Comparison of ENCODE assay signal across 18 cellular contexts in genomic region chr10:118912961-118913360, GRCh38.
A peak's percentile ranks its signal among the peaks of the same experiment; 100 is the strongest.
DNase-seq lines count a peak whose midpoint lies in the region; ATAC-seq and TF ChIP-seq lines count a peak whose summit lies in the region.
"Had no signal": no experiment of that assay in that cellular context is flagged by ENCODE, and none has a peak within 500 bp of the region (broad histone marks: within the 10 kb centered on the region; RNA-seq: fewer than 3 reads in every experiment).

No MANE protein-coding gene starts in this region.

- no peaks in the 10 kb centered on the region for H3K27me3 ChIP-seq in left ventricle myocardium inferior (ENCODE audit: low read depth)
- H3K27me3 ChIP-seq in PC-9 (ENCODE audit: insufficient read depth, low read depth): no peaks in the 10 kb centered on the region

- no peaks in the 10 kb centered on the region for H3K9me3 ChIP-seq in left ventricle myocardium inferior (replicated peaks)
- no peaks in the 10 kb centered on the region for H3K9me3 ChIP-seq in PC-9 (ENCODE audit: insufficient read depth, low read depth)

- peaks cover 37% of the 10 kb centered on the region for H3K4me1 ChIP-seq in left ventricle myocardium inferior
- H3K4me1 ChIP-seq in PC-9 (replicated peaks; ENCODE audit: insufficient read depth): peaks cover 43% of the 10 kb centered on the region

- peak overlapping the region; percentile 51 for H3K4me2 ChIP-seq in PC-9

- peaks cover 25% of the 10 kb centered on the region; the same call in 1 of the 2 replicates for H3F3A ChIP-seq in PC-9 (ENCODE audit: insufficient read depth, low read depth)

- TF ChIP-seq CTCF in left ventricle myocardium inferior (IDR thresholded peaks at IDR 0.05; ENCODE audit: borderline replicate concordance) (no peak), PC-9 (conservative IDR thresholded peaks at IDR 0.05) (no peak), fibroblast of pulmonary artery (IDR thresholded peaks at IDR 0.05; ENCODE audit: low read length, missing control alignments) (no peak), nephron progenitor cell (IDR thresholded peaks at IDR 0.05) (no peak)

- no peaks in the 10 kb centered on the region for H3K79me2 ChIP-seq in PC-9 (ENCODE audit: low read depth)

- CTCF ChIA-PET in PC-9 (lab: Charles Lee): no interaction called here

- H3K9me3 Mint-ChIP-seq in nephron progenitor cell: no peaks in the 10 kb centered on the region

- H3K9me2 ChIP-seq in PC-9 (ENCODE audit: insufficient read depth): no peaks in the 10 kb centered on the region

- H3K27ac Mint-ChIP-seq in nephron progenitor cell: peak overlapping the region; percentile 13
- H3K27ac Mint-ChIP-seq: CD4-positive, CD25-positive, alpha-beta regulatory T cell; IgD-negative memory B cell had no signal

- DNase-seq in left ventricle myocardium inferior: no peak
- no peak for DNase-seq in Right ventricle myocardium inferior (ENCODE audit: missing footprints)
- DNase-seq in PC-9: peak; percentile 14 to 94
- DNase-seq in fibroblast of pulmonary artery (ENCODE audit: low read depth): peak; percentile 60
- DNase-seq in nephron progenitor cell: no peak
- no peak for DNase-seq in activated naive CD4-positive, alpha-beta T cell (lab: John Stamatoyannopoulos, UW)
- DNase-seq in SHP77 treated with DMSO at 0.1 percent for 48 hours (lab: John Stamatoyannopoulos, UW): no peak
- no peak for DNase-seq in middle frontal gyrus (ENCODE audit: extremely low spot score, low spot score)
- DNase-seq: CD4-positive, CD25-positive, alpha-beta regulatory T cell; DND-41; GDM1; GM23248; NCI-H1048; NCI-H2107; NCI-H345; NCI-H69; SIG-M5 had no signal

- no peak overlapping the region for H3K4me3 Mint-ChIP-seq in nephron progenitor cell
- H3K4me3 Mint-ChIP-seq: CD4-positive, CD25-positive, alpha-beta regulatory T cell; IgD-negative memory B cell had no signal

- H3K36me3 ChIP-seq in left ventricle myocardium inferior (no peaks in the 10 kb centered on the region), PC-9 (ENCODE audit: low read depth) (no peaks in the 10 kb centered on the region)

- BruUV-seq in PC-9 (replicated peaks; lab: Mats Ljungman, UMichigan): no TSS peak

- peaks cover 46% of the 10 kb centered on the region for H3K4me1 Mint-ChIP-seq in nephron progenitor cell
- H3K4me1 Mint-ChIP-seq: CD4-positive, CD25-positive, alpha-beta regulatory T cell; IgD-negative memory B cell had no signal

- H3K4me3 ChIP-seq in left ventricle myocardium inferior (no peak overlapping the region), PC-9 (no peak overlapping the region), fibroblast of pulmonary artery (replicated peaks; ENCODE audit: low read depth, low read length) (no peak overlapping the region)
- H3K4me3 ChIP-seq: GM23248 had no signal

- no peaks in the 10 kb centered on the region for H4K20me1 ChIP-seq in PC-9 (ENCODE audit: insufficient read depth)

- peaks cover 6% of the 10 kb centered on the region for H3K27me3 Mint-ChIP-seq in nephron progenitor cell (ENCODE audit: low read depth, poor library complexity)

- intact Hi-C loops in left ventricle myocardium inferior (cut with micrococcal nuclease): no loop called here
- intact Hi-C loops in Right ventricle myocardium inferior (cut with DNase I): loop anchor here (5.0 kb wide), 1 partner anchor 114 kb away; the partner anchor contains the start of gene NANOS1
- intact Hi-C loops in PC-9 (cut with micrococcal nuclease; ENCODE audit: unreplicated experiment): loop anchor here (5.0 kb wide), 1 partner anchor 41 kb away; no protein-coding TSS in a partner anchor

- POLR2A ChIA-PET in PC-9 (lab: Charles Lee; ENCODE audit: unreplicated experiment): no interaction called here

- H3K36me3 Mint-ChIP-seq in nephron progenitor cell (ENCODE audit: low read depth): no peaks in the 10 kb centered on the region
- H3K36me3 Mint-ChIP-seq: CD4-positive, CD25-positive, alpha-beta regulatory T cell; IgD-negative memory B cell had no signal

- H3K27ac ChIP-seq in left ventricle myocardium inferior (replicated peaks) (peak overlapping the region; percentile 58), PC-9 (peak overlapping the region; percentile 87)
- H3K27ac ChIP-seq: GM23248 had no signal

- no peak for ATAC-seq in Right ventricle myocardium inferior

- H2AFZ ChIP-seq in PC-9: no peak overlapping the region
- H2AFZ ChIP-seq: GM23248 had no signal

Comparison
In these comparisons a context has a peak if more than half of its experiments do, and no peak if none do; other contexts are left out.
1. DNase-seq: peak in PC-9 (2 of 2) and fibroblast of pulmonary artery (single experiment); none in left ventricle myocardium inferior (single experiment), Right ventricle myocardium inferior (single experiment), nephron progenitor cell (single experiment), activated naive CD4-positive, alpha-beta T cell (0 of 4), SHP77 treated with DMSO at 0.1 percent for 48 hours (single experiment) and middle frontal gyrus (single experiment).